ENCODE assay signal across 15 cellular contexts in genomic region chr17:71251936-71252335, GRCh38.
A peak's percentile ranks its signal among the peaks of the same experiment; 100 is the strongest.
DNase-seq lines count a peak whose midpoint lies in the region; ATAC-seq and TF ChIP-seq lines count a peak whose summit lies in the region.
"Had no signal": no experiment of that assay in that cellular context is flagged by ENCODE, and none has a peak within 500 bp of the region (broad histone marks: within the 10 kb centered on the region; RNA-seq: fewer than 3 reads in every experiment).

No MANE protein-coding gene starts in this region.

- no peaks in the 10 kb centered on the region for H3K4me1 ChIP-seq in uterus
- H3K4me1 ChIP-seq: A549, SJCRH30 had no signal

- H3K4me3 Mint-ChIP-seq in HFFc6 = peak overlapping the region; percentile 6; the same call in 1 of the 2 replicates
- H3K4me3 Mint-ChIP-seq in activated naive CD8-positive, alpha-beta T cell treated with anti-CD3 and anti-CD28 coated beads, Interleukin-2, amount 50 U/mL, for 24 hours = no peak overlapping the region
- H3K4me3 Mint-ChIP-seq: CD8-positive, alpha-beta memory T cell had no signal

- H3K27ac ChIP-seq in uterus = no peak overlapping the region
- H3K27ac ChIP-seq: A549, SJCRH30 had no signal

- TF ChIP-seq POLR2A in uterus (IDR thresholded peaks at IDR 0.05) = no peak

- H3K4me3 ChIP-seq in astrocyte of the spinal cord (ENCODE audit: low read depth, low read length) (no peak overlapping the region), uterus (no peak overlapping the region)
- H3K4me3 ChIP-seq: A549, SJCRH30 had no signal

- no peaks in the 10 kb centered on the region for H3K36me3 Mint-ChIP-seq in HFFc6 (ENCODE audit: low read depth)
- no peaks in the 10 kb centered on the region for H3K36me3 Mint-ChIP-seq in activated naive CD8-positive, alpha-beta T cell treated with anti-CD3 and anti-CD28 coated beads, Interleukin-2, amount 50 U/mL, for 24 hours (ENCODE audit: low read depth)
- H3K36me3 Mint-ChIP-seq: CD8-positive, alpha-beta memory T cell had no signal

- TF ChIP-seq CTCF in AG09319 (IDR thresholded peaks at IDR 0.05; ENCODE audit: low read depth, low read length) = no peak
- no peak for TF ChIP-seq CTCF in HFFc6 (IDR thresholded peaks at IDR 0.05)
- TF ChIP-seq CTCF in astrocyte of the spinal cord (IDR thresholded peaks at IDR 0.05; ENCODE audit: low read depth, low read length) = no peak
- TF ChIP-seq CTCF in uterus (IDR thresholded peaks at IDR 0.05) = no peak

- no peaks in the 10 kb centered on the region for H3K9me3 ChIP-seq in uterus
- H3K9me3 ChIP-seq: A549, SJCRH30 had no signal

- in situ Hi-C loops in astrocyte of the spinal cord (cut with HindIII; ENCODE audit: low sequenced_read_pairs) = no loop called here

- ATAC-seq in activated naive CD8-positive, alpha-beta T cell treated with anti-CD3 and anti-CD28 coated beads, Interleukin-2, amount 50 U/mL, for 24 hours = no peak
- ATAC-seq: A549 had no signal

- no peaks in the 10 kb centered on the region for H3K36me3 ChIP-seq in uterus
- H3K36me3 ChIP-seq: SJCRH30 had no signal

- H3K9me3 Mint-ChIP-seq in HFFc6 = no peaks in the 10 kb centered on the region
- H3K9me3 Mint-ChIP-seq in activated naive CD8-positive, alpha-beta T cell treated with anti-CD3 and anti-CD28 coated beads, Interleukin-2, amount 50 U/mL, for 24 hours = peaks cover 8% of the 10 kb centered on the region

- peak; percentile 77 for DNase-seq in AG09319 (ENCODE audit: extremely low read depth, low read depth)
- DNase-seq in HFFc6 = peak; percentile 4
- peak; percentile 36 for DNase-seq in astrocyte of the spinal cord (ENCODE audit: low read depth, low spot score)
- DNase-seq in myocyte (ENCODE audit: low read depth) = peak; percentile 51
- no peak for DNase-seq in activated T-cell treated with anti-CD3 and anti-CD28 coated beads, Interleukin-2, amount 50 U/mL, for 1 hour
- no peak for DNase-seq in NCI-H1105 treated with DMSO at 0.1 percent for 48 hours (lab: John Stamatoyannopoulos, UW)
- DNase-seq in activated naive CD8-positive, alpha-beta T cell treated with anti-CD3 and anti-CD28 coated beads, Interleukin-2, amount 50 U/mL, for 24 hours = no peak
- no peak for DNase-seq in uterus
- DNase-seq: CD8-positive, alpha-beta memory T cell; Kasumi-1; NCI-H226; NCI-H526 treated with DMSO at 0.1 percent for 48 hours; RPMI8226 had no signal

- H3K27me3 ChIP-seq in uterus = no peaks in the 10 kb centered on the region
- H3K27me3 ChIP-seq: SJCRH30 had no signal

- H3K27me3 Mint-ChIP-seq in HFFc6 (ENCODE audit: insufficient read depth) = peaks cover 4% of the 10 kb centered on the region; the same call in 1 of the 2 replicates
- peaks cover 2% of the 10 kb centered on the region for H3K27me3 Mint-ChIP-seq in activated naive CD8-positive, alpha-beta T cell treated with anti-CD3 and anti-CD28 coated beads, Interleukin-2, amount 50 U/mL, for 24 hours
- H3K27me3 Mint-ChIP-seq: CD8-positive, alpha-beta memory T cell had no signal

- H3K4me1 Mint-ChIP-seq in HFFc6 (ENCODE audit: low read depth) = peaks cover 29% of the 10 kb centered on the region
- no peaks in the 10 kb centered on the region for H3K4me1 Mint-ChIP-seq in activated naive CD8-positive, alpha-beta T cell treated with anti-CD3 and anti-CD28 coated beads, Interleukin-2, amount 50 U/mL, for 24 hours
- H3K4me1 Mint-ChIP-seq: CD8-positive, alpha-beta memory T cell had no signal

- H3K27ac Mint-ChIP-seq in HFFc6 = peak overlapping the region; percentile 6; the same call in 1 of the 2 replicates
- no peak overlapping the region for H3K27ac Mint-ChIP-seq in activated naive CD8-positive, alpha-beta T cell treated with anti-CD3 and anti-CD28 coated beads, Interleukin-2, amount 50 U/mL, for 24 hours
- H3K27ac Mint-ChIP-seq: CD8-positive, alpha-beta memory T cell had no signal

- intact Hi-C loops in uterus (cut with DNase I; ENCODE audit: low total_unique reads) = no loop called here

Comparison
In these comparisons a context has a peak if more than half of its experiments do, and no peak if none do; other contexts are left out.
1. DNase-seq: peak in AG09319 (single experiment), HFFc6 (single experiment), astrocyte of the spinal cord (single experiment) and myocyte (single experiment); none in activated T-cell treated with anti-CD3 and anti-CD28 coated beads, Interleukin-2, amount 50 U/mL, for 1 hour (single experiment), NCI-H1105 treated with DMSO at 0.1 percent for 48 hours (single experiment), activated naive CD8-positive, alpha-beta T cell treated with anti-CD3 and anti-CD28 coated beads, Interleukin-2, amount 50 U/mL, for 24 hours (single experiment) and uterus (0 of 2).